11 cellular contexts compared by ENCODE assay signal in the genomic region with DNA sequence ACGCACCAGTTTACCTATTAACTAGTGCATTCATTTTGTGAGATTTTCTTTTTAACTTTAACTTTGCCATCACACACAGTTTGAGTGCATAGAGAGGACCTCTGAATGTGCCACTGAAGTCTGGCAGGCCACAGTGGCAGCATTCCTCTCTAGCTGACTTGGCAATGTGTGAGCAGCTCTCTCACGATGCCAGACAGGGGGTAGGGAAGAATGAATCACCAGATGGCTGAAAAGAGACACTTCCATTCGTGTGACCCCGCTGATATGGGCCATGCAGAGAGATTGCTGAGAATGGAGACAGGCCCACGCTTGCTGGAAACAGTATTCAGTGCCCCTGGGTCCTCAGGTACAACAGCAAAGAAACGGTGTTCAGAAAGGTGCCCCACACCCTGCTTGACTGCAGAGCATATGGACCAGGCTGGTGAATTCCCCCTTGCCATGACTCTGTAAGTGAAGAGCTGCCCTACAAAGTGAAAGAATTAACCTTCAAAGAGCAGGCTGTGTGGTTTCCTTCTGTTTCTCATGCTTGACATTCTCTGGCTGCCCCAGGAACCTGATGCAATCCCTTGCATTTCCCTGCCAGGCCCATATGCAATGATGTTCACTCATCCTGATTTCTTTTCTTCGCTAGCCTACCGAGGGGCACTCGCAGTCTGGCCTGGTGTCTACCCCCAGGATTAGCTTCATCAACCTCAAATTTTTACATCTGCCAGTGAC.
DNase-seq lines count a peak whose midpoint lies in the region; ATAC-seq and TF ChIP-seq lines count a peak whose summit lies in the region.
"Had no signal": no experiment of that assay in that cellular context is flagged by ENCODE, and none has a peak within 500 bp of the region (broad histone marks: within the 10 kb centered on the region; RNA-seq: fewer than 3 reads in every experiment).

No MANE protein-coding gene starts in this region.

- no peak overlapping the region for H4K8ac ChIP-seq in mesendoderm (ENCODE audit: low read depth, low read length)

- H2BK120ac ChIP-seq in mesendoderm (ENCODE audit: low read depth, low read length), result no peak overlapping the region

- no peak overlapping the region for H3K56ac ChIP-seq in mesendoderm (ENCODE audit: low read length)

- no peak overlapping the region for H4K5ac ChIP-seq in mesendoderm (ENCODE audit: low read length)

- H3K27me3 ChIP-seq in BJ (ENCODE audit: control insufficient read depth, insufficient read depth, low read length) (no peaks in the 10 kb centered on the region), mesendoderm (ENCODE audit: insufficient read depth, low read length, poor library complexity) (no peaks in the 10 kb centered on the region)

- H3K4ac ChIP-seq in mesendoderm (ENCODE audit: low read depth, low read length), result no peak overlapping the region

- H3K4me3 ChIP-seq in BJ (ENCODE audit: low read depth, low read length) (no peak overlapping the region), mesendoderm (ENCODE audit: low read length) (no peak overlapping the region)
- H3K4me3 ChIP-seq: dorsolateral prefrontal cortex, skin epidermis had no signal

- TF ChIP-seq CTCF in BJ (IDR thresholded peaks at IDR 0.05; ENCODE audit: insufficient read depth, low read depth, low read length), result no peak

- H3K18ac ChIP-seq in mesendoderm (ENCODE audit: low read length), result no peak overlapping the region

- ATAC-seq in HG02938 (IDR thresholded peaks at IDR 0.05; ENCODE audit: unreplicated experiment) (no peak), GM21619 (IDR thresholded peaks at IDR 0.05; ENCODE audit: unreplicated experiment) (no peak), GM18511 (IDR thresholded peaks at IDR 0.05; ENCODE audit: unreplicated experiment) (no peak)

- H3K27ac ChIP-seq in mesendoderm (ENCODE audit: low read depth, low read length), result no peak overlapping the region
- H3K27ac ChIP-seq: skin epidermis had no signal

- POLR2A ChIA-PET in BJ (lab: Charles Lee), result interaction anchor here (0.6 kb wide), 1 partner anchor 249 kb away, joined by 5 read pairs; no protein-coding TSS in a partner anchor

- CTCF ChIA-PET in BJ (lab: Yijun Ruan, JAX), result interaction anchor here (0.8 to 2.0 kb wide), 3 partner anchors 13 to 562 kb away, joined by 4 to 10 read pairs (median 5); no protein-coding TSS in a partner anchor

- DNase-seq in BJ (ENCODE audit: low read depth), result peak; percentile 33
- peak; percentile 52 for DNase-seq in NCI-H226
- DNase-seq in dedifferentiated amniotic fluid mesenchymal stem cell (ENCODE audit: extremely low spot score), result peak; percentile 85
- DNase-seq in mesendoderm, result peak; percentile 75
- no peak for DNase-seq in NCI-H187 (lab: John Stamatoyannopoulos, UW)
- DNase-seq: SIG-M5 had no signal

- H3K79me1 ChIP-seq in mesendoderm (ENCODE audit: low read length), result no peaks in the 10 kb centered on the region

- H3K4me2 ChIP-seq in mesendoderm (ENCODE audit: low read length), result no peak overlapping the region

- H3K4me1 ChIP-seq in mesendoderm (ENCODE audit: control insufficient read depth, low read depth, low read length), result no peaks in the 10 kb centered on the region

- no peak overlapping the region for H2AK5ac ChIP-seq in mesendoderm (ENCODE audit: low read length)

- H2BK5ac ChIP-seq in mesendoderm (ENCODE audit: low read length), result no peak overlapping the region

- H3K23ac ChIP-seq in mesendoderm (ENCODE audit: low read length), result no peak overlapping the region

- H3K79me2 ChIP-seq in mesendoderm (ENCODE audit: control insufficient read depth, insufficient read depth, low read length), result no peaks in the 10 kb centered on the region

- H2BK15ac ChIP-seq in mesendoderm (replicated peaks; ENCODE audit: low read depth), result no peak overlapping the region

- WGBS in mesendoderm (ENCODE audit: extremely low coverage, insufficient coverage, low lambda C conversion rate), result no CpG with 5 or more reads among the region's 9 CpGs

- H3K36me3 ChIP-seq in BJ (ENCODE audit: control insufficient read depth, insufficient read depth, low read length) (no peaks in the 10 kb centered on the region), mesendoderm (ENCODE audit: control insufficient read depth, insufficient read depth, low read length) (no peaks in the 10 kb centered on the region)

- no peak overlapping the region for H3K9ac ChIP-seq in mesendoderm (ENCODE audit: low read length)

Comparison
In these comparisons a context has a peak if more than half of its experiments do, and no peak if none do; other contexts are left out.
1. DNase-seq: peak in BJ (single experiment), NCI-H226 (single experiment), dedifferentiated amniotic fluid mesenchymal stem cell (single experiment) and mesendoderm (single experiment); none in NCI-H187 (0 of 2).